In genomic region chr10:122310311-122311050, GRCh38 we compare ENCODE assay signal across 12 cellular contexts. TPM values are rescaled to one million over a fixed set of nuclear protein-coding genes. Genes with fewer than 3 reads are reported as not detected.
A peak's percentile ranks its signal among the peaks of the same experiment; 100 is the strongest.
DNase-seq lines count a peak whose midpoint lies in the region; ATAC-seq and TF ChIP-seq lines count a peak whose summit lies in the region.
"Had no signal": no experiment of that assay in that cellular context is flagged by ENCODE, and none has a peak within 500 bp of the region (broad histone marks: within the 10 kb centered on the region; RNA-seq: fewer than 3 reads in every experiment).

No MANE protein-coding gene starts in this region.

- no peak overlapping the region for H3K14ac ChIP-seq in neuronal stem cell (ENCODE audit: low read length)

- H3K4me2 ChIP-seq in neuronal stem cell (ENCODE audit: insufficient read depth, low read length, poor library complexity, severe bottlenecking): no peak overlapping the region

- peak overlapping the region; percentile 16 for H2AK5ac ChIP-seq in neuronal stem cell (ENCODE audit: low read depth, low read length)

- no peak overlapping the region for H3K4ac ChIP-seq in neuronal stem cell (ENCODE audit: low read length)

- TF ChIP-seq CTCF in RWPE1 (conservative IDR thresholded peaks at IDR 0.05; ENCODE audit: low read depth) (no peak), esophagus squamous epithelium (IDR thresholded peaks at IDR 0.05) (no peak)

- ATAC-seq in stimulated activated naive CD8-positive, alpha-beta T cell treated with anti-CD3 and anti-CD28 coated beads, Interleukin-15, amount 100 ng/mL, for 72 hours: no peak
- ATAC-seq in HG02571 (IDR thresholded peaks at IDR 0.05; ENCODE audit: unreplicated experiment) (no peak), HG03108 (IDR thresholded peaks at IDR 0.05; ENCODE audit: unreplicated experiment) (no peak)

- H3K4me1 Mint-ChIP-seq in stimulated activated naive CD8-positive, alpha-beta T cell treated with anti-CD3 and anti-CD28 coated beads, Interleukin-15, amount 100 ng/mL, for 72 hours: no peaks in the 10 kb centered on the region
- H3K4me1 Mint-ChIP-seq: activated naive CD4-positive, alpha-beta T cell treated with anti-CD3 and anti-CD28 coated beads, Interleukin-2, amount 10 ng/mL, durations not matched to agents 7 days and 5 days had no signal

- H3K9ac ChIP-seq in neuronal stem cell (ENCODE audit: low read depth, low read length, poor library complexity): no peak overlapping the region

- peaks cover 13 to 43% (median 41%) of the 10 kb centered on the region in 3 donors for H3K4me1 ChIP-seq in esophagus squamous epithelium
- H3K4me1 ChIP-seq in neuronal stem cell (ENCODE audit: control insufficient read depth in 2 of 2, insufficient read depth in 1 of 2, low read depth in 1 of 2, low read length in 2 of 2): peaks cover 0 to 2% of the 10 kb centered on the region in 2 donors
- H3K4me1 ChIP-seq: prostate gland had no signal

- peaks cover 4 to 9% of the 10 kb centered on the region in 2 donors for H3K9me3 Mint-ChIP-seq in stimulated activated naive CD8-positive, alpha-beta T cell treated with anti-CD3 and anti-CD28 coated beads, Interleukin-15, amount 100 ng/mL, for 72 hours

- H3K27ac ChIP-seq in RWPE1 (peak overlapping the region; percentile 100), esophagus squamous epithelium (peak overlapping the region; percentile 62 to 92 (median 88)), neuronal stem cell (replicated peaks; ENCODE audit: low read length) (no peak overlapping the region)
- H3K27ac ChIP-seq: prostate gland had no signal

- H3K18ac ChIP-seq in neuronal stem cell (ENCODE audit: low read length): peak overlapping the region; percentile 76

- H2BK15ac ChIP-seq in neuronal stem cell (ENCODE audit: low read length): no peak overlapping the region

- no peak overlapping the region for H3K4me3 Mint-ChIP-seq in stimulated activated naive CD8-positive, alpha-beta T cell treated with anti-CD3 and anti-CD28 coated beads, Interleukin-15, amount 100 ng/mL, for 72 hours
- H3K4me3 Mint-ChIP-seq: activated naive CD4-positive, alpha-beta T cell treated with anti-CD3 and anti-CD28 coated beads, Interleukin-2, amount 10 ng/mL, durations not matched to agents 7 days and 5 days had no signal

- H3K4me3 ChIP-seq in esophagus squamous epithelium (no peak overlapping the region), neuronal stem cell (ENCODE audit: low read length in 2 of 2) (no peak overlapping the region)
- H3K4me3 ChIP-seq: prostate gland had no signal

- intact Hi-C loops in esophagus squamous epithelium (cut with DNase I): no loop called here

- no peak overlapping the region for H2BK120ac ChIP-seq in neuronal stem cell (ENCODE audit: low read depth, low read length)

- H3K27ac Mint-ChIP-seq in stimulated activated naive CD8-positive, alpha-beta T cell treated with anti-CD3 and anti-CD28 coated beads, Interleukin-15, amount 100 ng/mL, for 72 hours: no peak overlapping the region
- H3K27ac Mint-ChIP-seq: activated naive CD4-positive, alpha-beta T cell treated with anti-CD3 and anti-CD28 coated beads, Interleukin-2, amount 10 ng/mL, durations not matched to agents 7 days and 5 days had no signal

- no peak overlapping the region for H3K23ac ChIP-seq in neuronal stem cell (ENCODE audit: low read depth, low read length, poor library complexity)

- H3K9me3 ChIP-seq in esophagus squamous epithelium (peaks cover 0 to 4% (median 0%) of the 10 kb centered on the region in 3 donors), neuronal stem cell (replicated peaks in 1 of 2; ENCODE audit: control insufficient read depth in 2 of 2, insufficient read depth in 1 of 2, low read depth in 1 of 2, low read length in 2 of 2) (no peaks in the 10 kb centered on the region)
- H3K9me3 ChIP-seq: prostate gland had no signal

- H4K8ac ChIP-seq in neuronal stem cell (ENCODE audit: low read depth, low read length): no peak overlapping the region

- POLR2A ChIA-PET in RWPE1 (lab: Yijun Ruan, JAX; ENCODE audit: low non-redundant PET): no interaction called here

- CTCF ChIA-PET in RWPE1 (lab: Yijun Ruan, JAX): interaction anchor here (1.0 to 1.2 kb wide), 3 partner anchors 11 to 98 kb away, joined by 3 to 4 read pairs (median 3); no protein-coding TSS in a partner anchor

- H3K27me3 ChIP-seq in esophagus squamous epithelium: no peaks in the 10 kb centered on the region
- H3K27me3 ChIP-seq in neuronal stem cell (ENCODE audit: control insufficient read depth in 3 of 3, insufficient read depth in 3 of 3, low read depth in 1 of 3, low read length in 3 of 3): no peaks in the 10 kb centered on the region

- H3K36me3 ChIP-seq in esophagus squamous epithelium (no peaks in the 10 kb centered on the region), neuronal stem cell (replicated peaks in 1 of 2; ENCODE audit: control insufficient read depth in 2 of 2, insufficient read depth in 2 of 2, low read length in 2 of 2) (no peaks in the 10 kb centered on the region)
- H3K36me3 ChIP-seq: prostate gland had no signal

- no peak overlapping the region for H4K91ac ChIP-seq in neuronal stem cell (ENCODE audit: low read depth, low read length, poor library complexity)

- 42 to 51% methylated on average over 13 to 16 of the region's 18 CpGs for WGBS in esophagus squamous epithelium, 2 donors
- no CpG with 5 or more reads among the region's 18 CpGs for WGBS in neuronal stem cell (ENCODE audit: extremely low coverage in 2 of 2, insufficient read length in 2 of 2, insufficient replicate concordance in 1 of 2), 2 donors

- DNase-seq in DMS53 treated with DMSO at 0.1 percent for 48 hours (lab: John Stamatoyannopoulos, UW; ENCODE audit: unreplicated experiment) (peak; percentile 90), RWPE1 (ENCODE audit: low spot score) (no peak), esophagus squamous epithelium (lab: John Stamatoyannopoulos, UW) (no peak), neuronal stem cell (ENCODE audit: low spot score) (no peak), GDM1 (lab: John Stamatoyannopoulos, UW) (no peak)
- no peak for DNase-seq in stimulated activated naive CD8-positive, alpha-beta T cell treated with anti-CD3 and anti-CD28 coated beads, Interleukin-15, amount 100 ng/mL, for 72 hours
- DNase-seq: activated naive CD4-positive, alpha-beta T cell treated with anti-CD3 and anti-CD28 coated beads, Interleukin-2, amount 10 ng/mL, durations not matched to agents 7 days and 5 days; NCI-H1694 had no signal

- H3K27me3 Mint-ChIP-seq in stimulated activated naive CD8-positive, alpha-beta T cell treated with anti-CD3 and anti-CD28 coated beads, Interleukin-15, amount 100 ng/mL, for 72 hours: peaks cover 35% of the 10 kb centered on the region

- no peaks in the 10 kb centered on the region for H3K79me1 ChIP-seq in neuronal stem cell (ENCODE audit: low read depth, low read length)

- TF ChIP-seq POLR2A in esophagus squamous epithelium (IDR thresholded peaks at IDR 0.05): no peak

- H2BK12ac ChIP-seq in neuronal stem cell (ENCODE audit: low read length): no peak overlapping the region

- peak overlapping the region; percentile 22 for H2AFZ ChIP-seq in neuronal stem cell (ENCODE audit: low read length)

- no peak overlapping the region for H2BK5ac ChIP-seq in neuronal stem cell (ENCODE audit: low read length)

RNA-seq across cellular contexts. Expression of gene BTBD16, which starts 39.4 kb away (rescaled TPM):
- total RNA-seq in esophagus squamous epithelium: not detected
- polyA plus RNA-seq in neuronal stem cell (2013, experiment 1 of 2): not detected
- not detected for polyA plus RNA-seq in neuronal stem cell (2013, experiment 2 of 2)
- polyA plus RNA-seq: BJ had no signal
